Comparison of ENCODE assay signal across 8 cellular contexts in genomic region chr1:211382182-211382713, GRCh38. TPM values are rescaled to one million over a fixed set of nuclear protein-coding genes. Genes with fewer than 3 reads are reported as not detected.
DNase-seq lines count a peak whose midpoint lies in the region; ATAC-seq, FAIRE-seq and TF ChIP-seq lines count a peak whose summit lies in the region.

No MANE protein-coding gene starts in this region.

- 4 to 12% (median 8%) methylated on average over 16 to 17 of the region's 17 CpGs for WGBS in heart left ventricle, 4 donors
- WGBS in K562 (ENCODE audit: insufficient coverage, low coverage, missing lambda C conversion rate): under 1% methylated on average over 14 of the region's 17 CpGs

- TF ChIP-seq EP300 in K562 (IDR thresholded peaks at IDR 0.05; ENCODE audit: low read length): no peak

- no peak for TF ChIP-seq POLR2A in heart left ventricle (IDR thresholded peaks at IDR 0.05)
- no peak for TF ChIP-seq POLR2A in K562 (conservative IDR thresholded peaks at IDR 0.05)

- CTCF ChIA-PET in K562 (lab: Yijun Ruan, JAX; ENCODE audit: low intra/inter-chr PET ratio): no interaction called here

- H3K36me3 ChIP-seq in heart left ventricle (no peaks in the 10 kb centered on the region), K562 (ENCODE audit: control insufficient read depth, insufficient read depth, low read length) (no peaks in the 10 kb centered on the region), upper lobe of right lung (no peaks in the 10 kb centered on the region)

- H3K27ac ChIP-seq in heart left ventricle (peak overlapping the region in 11 of 12 donors; percentile 73 to 98 (median 95)), K562 (ENCODE audit: extremely low read depth, low read depth, low read length) (peak overlapping the region; percentile 93; the same call in 2 of the 3 replicates), upper lobe of right lung (peak overlapping the region; percentile 99)

- ATAC-seq in heart left ventricle: no peak
- ATAC-seq in left ventricle myocardium superior: no peak
- no peak for ATAC-seq in K562
- no peak for ATAC-seq in memory B cell (ENCODE audit: low read depth)
- no peak for ATAC-seq in upper lobe of right lung
- ATAC-seq in GM21619 (IDR thresholded peaks at IDR 0.05; ENCODE audit: unreplicated experiment): no peak
- ATAC-seq in HG03039 (IDR thresholded peaks at IDR 0.05; ENCODE audit: unreplicated experiment): no peak

- H3K4me1 Mint-ChIP-seq in memory B cell: peaks cover 16% of the 10 kb centered on the region

- intact Hi-C loops in heart left ventricle (cut with DNase I) (loop anchor here in 5 of 10 donors (2.0 to 10.0 kb wide), 4 partner anchors 55 to 123 kb away; partner anchors contain the start of genes TRAF5 (in 3 of the 5) and RCOR3 (in 1 of the 5)), left ventricle myocardium superior (cut with micrococcal nuclease) (no loop called here), K562 (cut with micrococcal nuclease) (loop anchor here (2.0 kb wide), 2 partner anchors 59 to 123 kb away; partner anchors contain the start of gene RCOR3), upper lobe of right lung (cut with DNase I) (no loop called here)

- TSS peak; percentile 86 for BruUV-seq in K562 (replicated peaks; lab: Mats Ljungman, UMichigan)

- DNase-seq in heart left ventricle (no peak), left ventricle myocardium superior (no peak), K562 (ENCODE audit: extremely low read depth in 1 of 4, low spot score in 3 of 4) (peak in 1 of 4 experiments; percentile 13), memory B cell (ENCODE audit: low spot score in 2 of 2) (no peak), upper lobe of right lung (no peak), amygdala (lab: John Stamatoyannopoulos, UW) (no peak)

- H3K27me3 ChIP-seq in heart left ventricle (no peaks in the 10 kb centered on the region), K562 (ENCODE audit: control insufficient read depth in 2 of 2, insufficient read depth in 2 of 2, low read length in 2 of 2) (no peaks in the 10 kb centered on the region), upper lobe of right lung (no peaks in the 10 kb centered on the region)

- in situ Hi-C loops in K562 (cut with MboI): no loop called here

- TF ChIP-seq CTCF in heart left ventricle (IDR thresholded peaks at IDR 0.05): no peak
- TF ChIP-seq CTCF in K562 (IDR thresholded peaks at IDR 0.05 in 2 of 3, conservative IDR thresholded peaks at IDR 0.05 in 1 of 3; ENCODE audit: insufficient read depth in 2 of 3, low read depth in 1 of 3, low read length in 3 of 3): no peak
- no peak for TF ChIP-seq CTCF in upper lobe of right lung (IDR thresholded peaks at IDR 0.05)

- H3K4me3 ChIP-seq in heart left ventricle: peak overlapping the region; percentile 56 to 89 (median 77)
- peak overlapping the region; percentile 60 for H3K4me3 ChIP-seq in K562
- peak overlapping the region; percentile 81 for H3K4me3 ChIP-seq in upper lobe of right lung

- FAIRE-seq in K562 (lab: Jason Lieb, UNC): no peak

- H4K20me1 ChIP-seq in K562 (replicated peaks; ENCODE audit: control insufficient read depth, insufficient read depth, low read length): no peaks in the 10 kb centered on the region

- POLR2A ChIA-PET in K562 (lab: Yijun Ruan, JAX): interaction anchor here (0.6 to 1.4 kb wide), 12 partner anchors 15 to 527 kb away, joined by 3 to 8 read pairs (median 4); no protein-coding TSS in a partner anchor

- peaks cover 0 to 23% (median 5%) of the 10 kb centered on the region in 12 donors for H3K4me1 ChIP-seq in heart left ventricle
- peaks cover 9 to 17% of the 10 kb centered on the region in 2 experiments for H3K4me1 ChIP-seq in K562 (replicated peaks in 1 of 2; ENCODE audit: control insufficient read depth in 2 of 2, insufficient read depth in 2 of 2, low read length in 2 of 2)
- no peaks in the 10 kb centered on the region for H3K4me1 ChIP-seq in upper lobe of right lung

- peak overlapping the region; percentile 98 for H3K27ac Mint-ChIP-seq in memory B cell

- no peaks in the 10 kb centered on the region for H3K9me3 Mint-ChIP-seq in memory B cell

- H3K79me2 ChIP-seq in K562 (ENCODE audit: control insufficient read depth, insufficient read depth, low read length): peaks cover 15% of the 10 kb centered on the region

- no peaks in the 10 kb centered on the region for H3K27me3 Mint-ChIP-seq in memory B cell

- H3K4me2 ChIP-seq in K562 (ENCODE audit: insufficient read depth, low read length): peak overlapping the region; percentile 96

- H3K9me3 ChIP-seq in heart left ventricle (no peaks in the 10 kb centered on the region), K562 (replicated peaks; ENCODE audit: control insufficient read depth, insufficient read depth, low read depth, low read length) (no peaks in the 10 kb centered on the region), upper lobe of right lung (no peaks in the 10 kb centered on the region)

- peak overlapping the region; percentile 86 for H2AFZ ChIP-seq in K562 (ENCODE audit: low read depth, low read length)

- H3K4me3 Mint-ChIP-seq in memory B cell: peak overlapping the region; percentile 94

- no peak for TF ChIP-seq RAD21 in K562 (CRISPR knock-in tag; conservative IDR thresholded peaks at IDR 0.05 in 1 of 2, IDR thresholded peaks at IDR 0.05 in 1 of 2)

- no peaks in the 10 kb centered on the region for H3K9me1 ChIP-seq in K562 (ENCODE audit: control insufficient read depth, insufficient read depth, low read length)

- H3K9ac ChIP-seq in K562 (ENCODE audit: insufficient read depth in 1 of 2, low read depth in 2 of 2, low read length in 2 of 2): peak overlapping the region; percentile 96 to 98

- peaks cover 5% of the 10 kb centered on the region for H3K36me3 Mint-ChIP-seq in memory B cell

TF ChIP-seq in K562, 482 proteins besides CTCF, POLR2A, EP300 and RAD21 (continues in another document):
- no peak for TF ChIP-seq SLC30A9 (CRISPR knock-in tag; IDR thresholded peaks at IDR 0.05)
- TF ChIP-seq ZBTB5 (IDR thresholded peaks at IDR 0.05): no peak
- TF ChIP-seq ZNF584 (CRISPR knock-in tag; IDR thresholded peaks at IDR 0.05; ENCODE audit: low read depth): peak; percentile 59; the same call in 1 of the 2 replicates
- peak; percentile 22; the same call in 1 of the 2 replicates for TF ChIP-seq ZNF175 (CRISPR knock-in tag; IDR thresholded peaks at IDR 0.05; ENCODE audit: low read depth)
- TF ChIP-seq ZNF586 (CRISPR knock-in tag; conservative IDR thresholded peaks at IDR 0.05): no peak
- TF ChIP-seq DLX4 (CRISPR knock-in tag; IDR thresholded peaks at IDR 0.05): no peak

RNA-seq across cellular contexts. Expression of gene TRAF5, which starts 55.6 kb away (rescaled TPM):
- total RNA-seq in heart left ventricle (1 to 10 TPM; 1.6 to 8.8 (median 2.5) TPM), left ventricle myocardium superior (2.4 TPM), K562 (2014; rRNA removed) (5.1 and 5.2 TPM in 2 replicates), K562 (2014; rRNA removed; fragmentation: Illumina TruSeq; extraction: Trizol) (4.8 and 5.5 TPM in 2 replicates), K562 (2015; rRNA removed; fragmentation: Illumina TruSeq; extraction: Trizol) (8.9 and 9.3 TPM in 2 replicates), K562 (2021) (5.4 and 5.7 TPM in 2 replicates), upper lobe of right lung (9.8 TPM)
- polyA plus RNA-seq in heart left ventricle (1 to 10 TPM; 1.3 to 2.1 TPM), K562 (2011; rRNA removed) (5.3 and 5.8 TPM in 2 replicates), K562 (2014; fragmentation: Illumina TruSeq; extraction: Trizol) (5.9 and 7.4 TPM in 2 replicates), K562 (2014; fragmentation: Nextera tagmentation; extraction: Ambion mirVana) (1 to 10 TPM; 2.0 to 2.8 TPM), K562 (2014; rRNA removed) (5.9 and 6.7 TPM in 2 replicates)
- 14.9 and 15.0 TPM in 2 replicates for total RNA-seq in K562 (2011; cell fraction: chromatin; rRNA removed; ENCODE audit: low replicate concordance)
- total RNA-seq in K562 (2011; cell fraction: nucleolus; rRNA removed): 7.1 and 7.5 TPM in 2 replicates
- 11.6 and 16.0 TPM in 2 replicates for total RNA-seq in K562 (2011; cell fraction: nucleoplasm; rRNA removed)
- polyA plus RNA-seq in K562 (2011; cell fraction: cytosol; rRNA removed): 2.0 and 3.5 TPM in 2 replicates
- polyA plus RNA-seq in K562 (2011; cell fraction: nucleus; rRNA removed): 21.1 and 28.3 TPM in 2 replicates
- polyA plus RNA-seq in K562 (2012): 5.0 and 7.9 TPM in 2 replicates
- polyA minus RNA-seq in K562 (2011; rRNA and poly(A)+ RNA removed): 4.8 and 5.0 TPM in 2 replicates
- polyA minus RNA-seq in K562 (2011; cell fraction: cytosol; rRNA and poly(A)+ RNA removed): 2.2 and 2.5 TPM in 2 replicates
- 5.5 and 7.7 TPM in 2 replicates for polyA minus RNA-seq in K562 (2011; cell fraction: nucleus; rRNA and poly(A)+ RNA removed)
